In genomic region chr10:100837300-100837699, GRCh38 we compare ENCODE assay signal across 2 cellular contexts.
A peak's percentile ranks its signal among the peaks of the same experiment; 100 is the strongest.
TF ChIP-seq lines count a peak whose summit lies in the region.

No MANE protein-coding gene starts in this region.

TF ChIP-seq in K562, 482 proteins besides CTCF, POLR2A, EP300 and RAD21 (continued from another document):
- TF ChIP-seq, protein P1, sequence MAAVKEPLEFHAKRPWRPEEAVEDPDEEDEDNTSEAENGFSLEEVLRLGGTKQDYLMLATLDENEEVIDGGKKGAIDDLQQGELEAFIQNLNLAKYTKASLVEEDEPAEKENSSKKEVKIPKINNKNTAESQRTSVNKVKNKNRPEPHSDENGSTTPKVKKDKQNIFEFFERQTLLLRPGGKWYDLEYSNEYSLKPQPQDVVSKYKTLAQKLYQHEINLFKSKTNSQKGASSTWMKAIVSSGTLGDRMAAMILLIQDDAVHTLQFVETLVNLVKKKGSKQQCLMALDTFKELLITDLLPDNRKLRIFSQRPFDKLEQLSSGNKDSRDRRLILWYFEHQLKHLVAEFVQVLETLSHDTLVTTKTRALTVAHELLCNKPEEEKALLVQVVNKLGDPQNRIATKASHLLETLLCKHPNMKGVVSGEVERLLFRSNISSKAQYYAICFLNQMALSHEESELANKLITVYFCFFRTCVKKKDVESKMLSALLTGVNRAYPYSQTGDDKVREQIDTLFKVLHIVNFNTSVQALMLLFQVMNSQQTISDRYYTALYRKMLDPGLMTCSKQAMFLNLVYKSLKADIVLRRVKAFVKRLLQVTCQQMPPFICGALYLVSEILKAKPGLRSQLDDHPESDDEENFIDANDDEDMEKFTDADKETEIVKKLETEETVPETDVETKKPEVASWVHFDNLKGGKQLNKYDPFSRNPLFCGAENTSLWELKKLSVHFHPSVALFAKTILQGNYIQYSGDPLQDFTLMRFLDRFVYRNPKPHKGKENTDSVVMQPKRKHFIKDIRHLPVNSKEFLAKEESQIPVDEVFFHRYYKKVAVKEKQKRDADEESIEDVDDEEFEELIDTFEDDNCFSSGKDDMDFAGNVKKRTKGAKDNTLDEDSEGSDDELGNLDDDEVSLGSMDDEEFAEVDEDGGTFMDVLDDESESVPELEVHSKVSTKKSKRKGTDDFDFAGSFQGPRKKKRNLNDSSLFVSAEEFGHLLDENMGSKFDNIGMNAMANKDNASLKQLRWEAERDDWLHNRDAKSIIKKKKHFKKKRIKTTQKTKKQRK (IDR thresholded peaks at IDR 0.05; ENCODE audit: borderline replicate concordance, low read depth, low read length) = no peak
- TF ChIP-seq ZNF143 (CRISPR knock-in tag; IDR thresholded peaks at IDR 0.05) (no peak), NCOA2 (IDR thresholded peaks at IDR 0.05; ENCODE audit: partially characterized antibody in 2 of 2) (no peak), ZFP36 (IDR thresholded peaks at IDR 0.05; ENCODE audit: low read depth, low read length, partially characterized antibody) (peak; percentile 97), RBM25 (IDR thresholded peaks at IDR 0.05; ENCODE audit: low read depth, low read length, severe bottlenecking) (peak; percentile 85), SMARCA5 (IDR thresholded peaks at IDR 0.05) (peak; percentile 76; the same call in 1 of the 2 replicates), THRB (CRISPR knock-in tag; conservative IDR thresholded peaks at IDR 0.05) (no peak), RBBP5 (IDR thresholded peaks at IDR 0.05; ENCODE audit: borderline replicate concordance, insufficient read depth, low read length, poor library complexity, severe bottlenecking) (no peak), NBN (IDR thresholded peaks at IDR 0.05; ENCODE audit: low read depth) (no peak), CAMTA2 (CRISPR knock-in tag; conservative IDR thresholded peaks at IDR 0.05) (no peak), ILF3 (IDR thresholded peaks at IDR 0.05; ENCODE audit: borderline replicate concordance) (no peak), ZNF766 (CRISPR knock-in tag; conservative IDR thresholded peaks at IDR 0.05) (no peak), HDAC2 (IDR thresholded peaks at IDR 0.05) (no peak)

TF ChIP-seq in HepG2, 621 proteins besides CTCF, POLR2A, EP300 and RAD21 (continued from another document):
- TF ChIP-seq, protein P2, sequence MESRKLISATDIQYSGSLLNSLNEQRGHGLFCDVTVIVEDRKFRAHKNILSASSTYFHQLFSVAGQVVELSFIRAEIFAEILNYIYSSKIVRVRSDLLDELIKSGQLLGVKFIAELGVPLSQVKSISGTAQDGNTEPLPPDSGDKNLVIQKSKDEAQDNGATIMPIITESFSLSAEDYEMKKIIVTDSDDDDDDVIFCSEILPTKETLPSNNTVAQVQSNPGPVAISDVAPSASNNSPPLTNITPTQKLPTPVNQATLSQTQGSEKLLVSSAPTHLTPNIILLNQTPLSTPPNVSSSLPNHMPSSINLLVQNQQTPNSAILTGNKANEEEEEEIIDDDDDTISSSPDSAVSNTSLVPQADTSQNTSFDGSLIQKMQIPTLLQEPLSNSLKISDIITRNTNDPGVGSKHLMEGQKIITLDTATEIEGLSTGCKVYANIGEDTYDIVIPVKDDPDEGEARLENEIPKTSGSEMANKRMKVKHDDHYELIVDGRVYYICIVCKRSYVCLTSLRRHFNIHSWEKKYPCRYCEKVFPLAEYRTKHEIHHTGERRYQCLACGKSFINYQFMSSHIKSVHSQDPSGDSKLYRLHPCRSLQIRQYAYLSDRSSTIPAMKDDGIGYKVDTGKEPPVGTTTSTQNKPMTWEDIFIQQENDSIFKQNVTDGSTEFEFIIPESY (CRISPR knock-in tag; IDR thresholded peaks at IDR 0.05) = no peak
- TF ChIP-seq HNF4G (IDR thresholded peaks at IDR 0.05; ENCODE audit: borderline replicate concordance, low read depth, low read length) = peak; percentile 64
- no peak for TF ChIP-seq HNF4G (CRISPR knock-in tag; IDR thresholded peaks at IDR 0.05; ENCODE audit: borderline replicate concordance, low read depth)
- TF ChIP-seq, protein P3, sequence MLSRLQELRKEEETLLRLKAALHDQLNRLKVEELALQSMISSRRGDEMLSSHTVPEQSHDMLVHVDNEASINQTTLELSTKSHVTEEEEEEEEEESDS (CRISPR knock-in tag; IDR thresholded peaks at IDR 0.05; ENCODE audit: borderline replicate concordance) = no peak
- TF ChIP-seq REPIN1 (CRISPR knock-in tag; IDR thresholded peaks at IDR 0.05; ENCODE audit: borderline replicate concordance, low read depth) = no peak
- TF ChIP-seq ZBED4 (CRISPR knock-in tag; IDR thresholded peaks at IDR 0.05; ENCODE audit: borderline replicate concordance) = no peak
- TF ChIP-seq ARID5B (CRISPR knock-in tag; IDR thresholded peaks at IDR 0.05) = 0 out of 2 replicates have a peak, but pooled peaks have one; percentile 25
- TF ChIP-seq ZSCAN25 (CRISPR knock-in tag; IDR thresholded peaks at IDR 0.05) = peak; percentile 92
- TF ChIP-seq RELA (CRISPR knock-in tag; IDR thresholded peaks at IDR 0.05) = no peak
- TF ChIP-seq, protein P4, sequence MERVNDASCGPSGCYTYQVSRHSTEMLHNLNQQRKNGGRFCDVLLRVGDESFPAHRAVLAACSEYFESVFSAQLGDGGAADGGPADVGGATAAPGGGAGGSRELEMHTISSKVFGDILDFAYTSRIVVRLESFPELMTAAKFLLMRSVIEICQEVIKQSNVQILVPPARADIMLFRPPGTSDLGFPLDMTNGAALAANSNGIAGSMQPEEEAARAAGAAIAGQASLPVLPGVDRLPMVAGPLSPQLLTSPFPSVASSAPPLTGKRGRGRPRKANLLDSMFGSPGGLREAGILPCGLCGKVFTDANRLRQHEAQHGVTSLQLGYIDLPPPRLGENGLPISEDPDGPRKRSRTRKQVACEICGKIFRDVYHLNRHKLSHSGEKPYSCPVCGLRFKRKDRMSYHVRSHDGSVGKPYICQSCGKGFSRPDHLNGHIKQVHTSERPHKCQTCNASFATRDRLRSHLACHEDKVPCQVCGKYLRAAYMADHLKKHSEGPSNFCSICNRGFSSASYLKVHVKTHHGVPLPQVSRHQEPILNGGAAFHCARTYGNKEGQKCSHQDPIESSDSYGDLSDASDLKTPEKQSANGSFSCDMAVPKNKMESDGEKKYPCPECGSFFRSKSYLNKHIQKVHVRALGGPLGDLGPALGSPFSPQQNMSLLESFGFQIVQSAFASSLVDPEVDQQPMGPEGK (CRISPR knock-in tag; IDR thresholded peaks at IDR 0.05) = 0 out of 2 replicates have a peak, but pooled peaks have one; percentile 27
- TF ChIP-seq, protein P5, sequence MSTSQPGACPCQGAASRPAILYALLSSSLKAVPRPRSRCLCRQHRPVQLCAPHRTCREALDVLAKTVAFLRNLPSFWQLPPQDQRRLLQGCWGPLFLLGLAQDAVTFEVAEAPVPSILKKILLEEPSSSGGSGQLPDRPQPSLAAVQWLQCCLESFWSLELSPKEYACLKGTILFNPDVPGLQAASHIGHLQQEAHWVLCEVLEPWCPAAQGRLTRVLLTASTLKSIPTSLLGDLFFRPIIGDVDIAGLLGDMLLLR (CRISPR knock-in tag; IDR thresholded peaks at IDR 0.05) = no peak
- TF ChIP-seq RAD51 (IDR thresholded peaks at IDR 0.05; ENCODE audit: borderline replicate concordance) = no peak
- TF ChIP-seq ZNF207 (IDR thresholded peaks at IDR 0.05; ENCODE audit: borderline replicate concordance) = no peak
- TF ChIP-seq PPARG (CRISPR knock-in tag; conservative IDR thresholded peaks at IDR 0.05) = 0 out of 2 replicates have a peak, but pooled peaks have one; percentile 41
- TF ChIP-seq HNRNPLL (IDR thresholded peaks at IDR 0.05; ENCODE audit: low read depth, low read length, poor library complexity, severe bottlenecking) = no peak
- no peak for TF ChIP-seq NR2F6 (IDR thresholded peaks at IDR 0.05)
- TF ChIP-seq NR2F6 (CRISPR knock-in tag; IDR thresholded peaks at IDR 0.05) = 0 out of 2 replicates have a peak, but pooled peaks have one; percentile 15
- TF ChIP-seq ZNF597 (CRISPR knock-in tag; IDR thresholded peaks at IDR 0.05) = no peak
- no peak for TF ChIP-seq ZNF414 (CRISPR knock-in tag; IDR thresholded peaks at IDR 0.05)
- TF ChIP-seq CENPT (CRISPR knock-in tag; IDR thresholded peaks at IDR 0.05; ENCODE audit: low read depth) = no peak
- TF ChIP-seq ZNF782 (CRISPR knock-in tag; IDR thresholded peaks at IDR 0.05; ENCODE audit: borderline replicate concordance) = no peak
- no peak for TF ChIP-seq ZNF703 (CRISPR knock-in tag; IDR thresholded peaks at IDR 0.05; ENCODE audit: borderline replicate concordance)
- no peak for TF ChIP-seq ZNF317 (CRISPR knock-in tag; IDR thresholded peaks at IDR 0.05)
- peak; percentile 55 for TF ChIP-seq RARA (CRISPR knock-in tag; IDR thresholded peaks at IDR 0.05)
- peak; percentile 74 for TF ChIP-seq ZMYM3 (CRISPR knock-in tag; IDR thresholded peaks at IDR 0.05)
- no peak for TF ChIP-seq ZFP36L1 (CRISPR knock-in tag; IDR thresholded peaks at IDR 0.05)
- TF ChIP-seq KLF15 (CRISPR knock-in tag; IDR thresholded peaks at IDR 0.05; ENCODE audit: borderline replicate concordance) = no peak
- TF ChIP-seq RXRA (CRISPR knock-in tag; IDR thresholded peaks at IDR 0.05) = 0 out of 2 replicates have a peak, but pooled peaks have one; percentile 15
- no peak for TF ChIP-seq ZNF136 (CRISPR knock-in tag; IDR thresholded peaks at IDR 0.05; ENCODE audit: low read depth)
- no peak for TF ChIP-seq MXD3 (CRISPR knock-in tag; IDR thresholded peaks at IDR 0.05)
